Comparison of ENCODE assay signal across 3 cellular contexts in genomic region chr7:121038717-121039509, GRCh38.
TF ChIP-seq lines count a peak whose summit lies in the region.

No MANE protein-coding gene starts in this region.

TF ChIP-seq in SK-N-SH treated with all-trans-retinoic acid at 6 μM for 48 hours, 23 proteins besides CTCF, POLR2A, EP300 and RAD21:
- TF ChIP-seq TSHZ2 (CRISPR knock-in tag; IDR thresholded peaks at IDR 0.05) (peak; percentile 13; the same call in 1 of the 2 replicates), ZNF70 (CRISPR knock-in tag; IDR thresholded peaks at IDR 0.05) (no peak), BACH2 (CRISPR knock-in tag; IDR thresholded peaks at IDR 0.05; ENCODE audit: borderline replicate concordance) (no peak), SNAI2 (CRISPR knock-in tag; IDR thresholded peaks at IDR 0.05) (no peak), ISL1 (CRISPR knock-in tag; IDR thresholded peaks at IDR 0.05) (peak; percentile 65)

TF ChIP-seq in SK-N-SH, 30 proteins besides CTCF, POLR2A, EP300 and RAD21:
- TF ChIP-seq TAF1 (IDR thresholded peaks at IDR 0.05; ENCODE audit: borderline replicate concordance, low read depth, low read length) (no peak), EZH2phosphoT487 (IDR thresholded peaks at IDR 0.05; ENCODE audit: borderline replicate concordance, low read depth) (no peak), YY1 (IDR thresholded peaks at IDR 0.05; ENCODE audit: low read depth) (no peak), CHD2 (IDR thresholded peaks at IDR 0.05; ENCODE audit: low read length, partially characterized antibody) (no peak), TEAD4 (IDR thresholded peaks at IDR 0.05; ENCODE audit: borderline replicate concordance, insufficient read depth) (no peak), GABPA (IDR thresholded peaks at IDR 0.05; ENCODE audit: low read depth) (no peak), USF1 (IDR thresholded peaks at IDR 0.05; ENCODE audit: borderline replicate concordance, low read depth) (no peak), MXI1 (IDR thresholded peaks at IDR 0.05; ENCODE audit: low read depth, low read length) (no peak), GATA2 (CRISPR knock-in tag; IDR thresholded peaks at IDR 0.05) (no peak), RXRA (IDR thresholded peaks at IDR 0.05; ENCODE audit: borderline replicate concordance, low read depth) (no peak)
- TF ChIP-seq, protein P1, sequence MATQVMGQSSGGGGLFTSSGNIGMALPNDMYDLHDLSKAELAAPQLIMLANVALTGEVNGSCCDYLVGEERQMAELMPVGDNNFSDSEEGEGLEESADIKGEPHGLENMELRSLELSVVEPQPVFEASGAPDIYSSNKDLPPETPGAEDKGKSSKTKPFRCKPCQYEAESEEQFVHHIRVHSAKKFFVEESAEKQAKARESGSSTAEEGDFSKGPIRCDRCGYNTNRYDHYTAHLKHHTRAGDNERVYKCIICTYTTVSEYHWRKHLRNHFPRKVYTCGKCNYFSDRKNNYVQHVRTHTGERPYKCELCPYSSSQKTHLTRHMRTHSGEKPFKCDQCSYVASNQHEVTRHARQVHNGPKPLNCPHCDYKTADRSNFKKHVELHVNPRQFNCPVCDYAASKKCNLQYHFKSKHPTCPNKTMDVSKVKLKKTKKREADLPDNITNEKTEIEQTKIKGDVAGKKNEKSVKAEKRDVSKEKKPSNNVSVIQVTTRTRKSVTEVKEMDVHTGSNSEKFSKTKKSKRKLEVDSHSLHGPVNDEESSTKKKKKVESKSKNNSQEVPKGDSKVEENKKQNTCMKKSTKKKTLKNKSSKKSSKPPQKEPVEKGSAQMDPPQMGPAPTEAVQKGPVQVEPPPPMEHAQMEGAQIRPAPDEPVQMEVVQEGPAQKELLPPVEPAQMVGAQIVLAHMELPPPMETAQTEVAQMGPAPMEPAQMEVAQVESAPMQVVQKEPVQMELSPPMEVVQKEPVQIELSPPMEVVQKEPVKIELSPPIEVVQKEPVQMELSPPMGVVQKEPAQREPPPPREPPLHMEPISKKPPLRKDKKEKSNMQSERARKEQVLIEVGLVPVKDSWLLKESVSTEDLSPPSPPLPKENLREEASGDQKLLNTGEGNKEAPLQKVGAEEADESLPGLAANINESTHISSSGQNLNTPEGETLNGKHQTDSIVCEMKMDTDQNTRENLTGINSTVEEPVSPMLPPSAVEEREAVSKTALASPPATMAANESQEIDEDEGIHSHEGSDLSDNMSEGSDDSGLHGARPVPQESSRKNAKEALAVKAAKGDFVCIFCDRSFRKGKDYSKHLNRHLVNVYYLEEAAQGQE (IDR thresholded peaks at IDR 0.05; ENCODE audit: low read depth, low read length) = no peak
- TF ChIP-seq, protein P2, sequence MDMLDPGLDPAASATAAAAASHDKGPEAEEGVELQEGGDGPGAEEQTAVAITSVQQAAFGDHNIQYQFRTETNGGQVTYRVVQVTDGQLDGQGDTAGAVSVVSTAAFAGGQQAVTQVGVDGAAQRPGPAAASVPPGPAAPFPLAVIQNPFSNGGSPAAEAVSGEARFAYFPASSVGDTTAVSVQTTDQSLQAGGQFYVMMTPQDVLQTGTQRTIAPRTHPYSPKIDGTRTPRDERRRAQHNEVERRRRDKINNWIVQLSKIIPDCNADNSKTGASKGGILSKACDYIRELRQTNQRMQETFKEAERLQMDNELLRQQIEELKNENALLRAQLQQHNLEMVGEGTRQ (IDR thresholded peaks at IDR 0.05; ENCODE audit: borderline replicate concordance, low read depth, low read length) = no peak
- TF ChIP-seq, protein P3, sequence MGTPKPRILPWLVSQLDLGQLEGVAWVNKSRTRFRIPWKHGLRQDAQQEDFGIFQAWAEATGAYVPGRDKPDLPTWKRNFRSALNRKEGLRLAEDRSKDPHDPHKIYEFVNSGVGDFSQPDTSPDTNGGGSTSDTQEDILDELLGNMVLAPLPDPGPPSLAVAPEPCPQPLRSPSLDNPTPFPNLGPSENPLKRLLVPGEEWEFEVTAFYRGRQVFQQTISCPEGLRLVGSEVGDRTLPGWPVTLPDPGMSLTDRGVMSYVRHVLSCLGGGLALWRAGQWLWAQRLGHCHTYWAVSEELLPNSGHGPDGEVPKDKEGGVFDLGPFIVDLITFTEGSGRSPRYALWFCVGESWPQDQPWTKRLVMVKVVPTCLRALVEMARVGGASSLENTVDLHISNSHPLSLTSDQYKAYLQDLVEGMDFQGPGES (IDR thresholded peaks at IDR 0.05; ENCODE audit: low read depth, low read length) = no peak
- TF ChIP-seq, protein P4, sequence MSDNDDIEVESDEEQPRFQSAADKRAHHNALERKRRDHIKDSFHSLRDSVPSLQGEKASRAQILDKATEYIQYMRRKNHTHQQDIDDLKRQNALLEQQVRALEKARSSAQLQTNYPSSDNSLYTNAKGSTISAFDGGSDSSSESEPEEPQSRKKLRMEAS (IDR thresholded peaks at IDR 0.05; ENCODE audit: low read depth) = no peak
- TF ChIP-seq, protein P5, sequence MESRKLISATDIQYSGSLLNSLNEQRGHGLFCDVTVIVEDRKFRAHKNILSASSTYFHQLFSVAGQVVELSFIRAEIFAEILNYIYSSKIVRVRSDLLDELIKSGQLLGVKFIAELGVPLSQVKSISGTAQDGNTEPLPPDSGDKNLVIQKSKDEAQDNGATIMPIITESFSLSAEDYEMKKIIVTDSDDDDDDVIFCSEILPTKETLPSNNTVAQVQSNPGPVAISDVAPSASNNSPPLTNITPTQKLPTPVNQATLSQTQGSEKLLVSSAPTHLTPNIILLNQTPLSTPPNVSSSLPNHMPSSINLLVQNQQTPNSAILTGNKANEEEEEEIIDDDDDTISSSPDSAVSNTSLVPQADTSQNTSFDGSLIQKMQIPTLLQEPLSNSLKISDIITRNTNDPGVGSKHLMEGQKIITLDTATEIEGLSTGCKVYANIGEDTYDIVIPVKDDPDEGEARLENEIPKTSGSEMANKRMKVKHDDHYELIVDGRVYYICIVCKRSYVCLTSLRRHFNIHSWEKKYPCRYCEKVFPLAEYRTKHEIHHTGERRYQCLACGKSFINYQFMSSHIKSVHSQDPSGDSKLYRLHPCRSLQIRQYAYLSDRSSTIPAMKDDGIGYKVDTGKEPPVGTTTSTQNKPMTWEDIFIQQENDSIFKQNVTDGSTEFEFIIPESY (IDR thresholded peaks at IDR 0.05; ENCODE audit: borderline replicate concordance, low read depth) = no peak
TF ChIP-seq in SK-N-SH: peak in this region for 0.

TF ChIP-seq in H1, 55 proteins besides CTCF, POLR2A, EP300 and RAD21:
- TF ChIP-seq CHD1 (IDR thresholded peaks at IDR 0.05; ENCODE audit: low read depth, low read length) (no peak), RXRA (IDR thresholded peaks at IDR 0.05; ENCODE audit: insufficient read depth, low read depth, low read length) (no peak), CHD2 (IDR thresholded peaks at IDR 0.05; ENCODE audit: low read length) (no peak), SP4 (IDR thresholded peaks at IDR 0.05; ENCODE audit: low read length) (no peak)
